Comparison of ENCODE assay signal across 9 cellular contexts in genomic region chr11:19679952-19680823, GRCh38. TPM values are rescaled to one million over a fixed set of nuclear protein-coding genes. Genes with fewer than 3 reads are reported as not detected.
DNase-seq lines count a peak whose midpoint lies in the region; ATAC-seq and TF ChIP-seq lines count a peak whose summit lies in the region.
"Had no signal": no experiment of that assay in that cellular context is flagged by ENCODE, and none has a peak within 500 bp of the region (broad histone marks: within the 10 kb centered on the region; RNA-seq: fewer than 3 reads in every experiment).

No MANE protein-coding gene starts in this region.

- intact Hi-C loops in adrenal gland (cut with DNase I) = no loop called here
- intact Hi-C loops in left ventricle myocardium inferior (cut with micrococcal nuclease) = no loop called here

- H3K36me3 ChIP-seq in adrenal gland (replicated peaks in 1 of 2) = no peaks in the 10 kb centered on the region
- H3K36me3 ChIP-seq in left ventricle myocardium inferior = no peaks in the 10 kb centered on the region

- no peaks in the 10 kb centered on the region for H3K4me1 Mint-ChIP-seq in activated naive CD8-positive, alpha-beta T cell treated with anti-CD3 and anti-CD28 coated beads for 36 hours

- H3K36me3 Mint-ChIP-seq in activated naive CD8-positive, alpha-beta T cell treated with anti-CD3 and anti-CD28 coated beads for 36 hours = no peaks in the 10 kb centered on the region
- H3K36me3 Mint-ChIP-seq: activated naive CD8-positive, alpha-beta T cell had no signal

- peak in 4 of 6 experiments; percentile 6 to 45 (median 38) for TF ChIP-seq CTCF in adrenal gland (IDR thresholded peaks at IDR 0.05)
- peak; percentile 20 for TF ChIP-seq CTCF in left ventricle myocardium inferior (IDR thresholded peaks at IDR 0.05; ENCODE audit: borderline replicate concordance)

- H3K27ac ChIP-seq in adrenal gland = peak overlapping the region; percentile 55 to 90 (median 80)
- peak overlapping the region; percentile 83 for H3K27ac ChIP-seq in left ventricle myocardium inferior (replicated peaks)

- no peaks in the 10 kb centered on the region for H3K9me3 Mint-ChIP-seq in activated naive CD8-positive, alpha-beta T cell treated with anti-CD3 and anti-CD28 coated beads for 36 hours

- WGBS in adrenal gland, 4 donors = 24 to 32% (median 27%) methylated on average over 12 of the region's 12 CpGs

- DNase-seq in GM04504 (ENCODE audit: low read depth) (peak; percentile 95), adrenal gland (peak; percentile 88 to 98 (median 97)), left ventricle myocardium inferior (peak; percentile 82), renal cortical epithelial cell (ENCODE audit: low read depth) (peak; percentile 98), T-helper 9 cell (no peak)
- no peak for DNase-seq in activated naive CD8-positive, alpha-beta T cell treated with anti-CD3 and anti-CD28 coated beads for 36 hours
- no peak for DNase-seq in stimulated activated CD4-positive, alpha-beta T cell treated with anti-CD3 and anti-CD28 coated beads, Interleukin-1b, Interleukin-23, amount 100 ng/mL, for 48 hours

- no peaks in the 10 kb centered on the region for H3K9me3 ChIP-seq in adrenal gland (replicated peaks in 1 of 3)
- no peaks in the 10 kb centered on the region for H3K9me3 ChIP-seq in left ventricle myocardium inferior (replicated peaks)

- H3K4me3 Mint-ChIP-seq in activated naive CD8-positive, alpha-beta T cell treated with anti-CD3 and anti-CD28 coated beads for 36 hours = no peak overlapping the region
- H3K4me3 Mint-ChIP-seq: activated naive CD8-positive, alpha-beta T cell had no signal

- peaks cover 23 to 33% of the 10 kb centered on the region in 2 donors for H3K4me1 ChIP-seq in adrenal gland (replicated peaks in 1 of 2)
- H3K4me1 ChIP-seq in left ventricle myocardium inferior = peaks cover 85% of the 10 kb centered on the region

- peak in 1 of 2 donors; percentile 52 for TF ChIP-seq POLR2A in adrenal gland (IDR thresholded peaks at IDR 0.05)

- peaks cover 5% of the 10 kb centered on the region for H3K27me3 Mint-ChIP-seq in activated naive CD8-positive, alpha-beta T cell treated with anti-CD3 and anti-CD28 coated beads for 36 hours
- H3K27me3 Mint-ChIP-seq: activated naive CD8-positive, alpha-beta T cell had no signal

- H3K27ac Mint-ChIP-seq in activated naive CD8-positive, alpha-beta T cell treated with anti-CD3 and anti-CD28 coated beads for 36 hours = no peak overlapping the region
- H3K27ac Mint-ChIP-seq: activated naive CD8-positive, alpha-beta T cell had no signal

- H3K27me3 ChIP-seq in adrenal gland (no peaks in the 10 kb centered on the region), left ventricle myocardium inferior (ENCODE audit: low read depth) (no peaks in the 10 kb centered on the region)

- ATAC-seq in HG03039 (IDR thresholded peaks at IDR 0.05; ENCODE audit: unreplicated experiment) = no peak

- H3K4me3 ChIP-seq in adrenal gland (peak overlapping the region in 1 of 4 donors; percentile 11), left ventricle myocardium inferior (peak overlapping the region; percentile 30)

RNA-seq across cellular contexts. Expression of gene NAV2, which starts 32.4 kb away (rescaled TPM):
- total RNA-seq in adrenal gland (1 to 10 TPM; 2.1 to 7.9 (median 6.1) TPM), left ventricle myocardium inferior (14.3 TPM), renal cortical epithelial cell (8.5 and 41.1 TPM in 2 replicates)
- 1 to 10 TPM; 1.6 to 5.1 (median 1.7) TPM for polyA plus RNA-seq in adrenal gland
- total RNA-seq in activated naive CD8-positive, alpha-beta T cell treated with anti-CD3 and anti-CD28 coated beads for 36 hours = under 1 TPM; 0.14 to 0.20 TPM

Comparison
In these comparisons a context has a peak if more than half of its experiments do, and no peak if none do; other contexts are left out.
1. DNase-seq: peak in GM04504 (single experiment), adrenal gland (7 of 7), left ventricle myocardium inferior (single experiment) and renal cortical epithelial cell (single experiment); none in activated naive CD8-positive, alpha-beta T cell treated with anti-CD3 and anti-CD28 coated beads for 36 hours (single experiment), T-helper 9 cell (single experiment) and stimulated activated CD4-positive, alpha-beta T cell treated with anti-CD3 and anti-CD28 coated beads, Interleukin-1b, Interleukin-23, amount 100 ng/mL, for 48 hours (single experiment).